ENCODE assay signal across 16 cellular contexts in genomic region chr15:95470997-95471692, GRCh38.
DNase-seq lines count a peak whose midpoint lies in the region; ATAC-seq, FAIRE-seq and TF ChIP-seq lines count a peak whose summit lies in the region.
"Had no signal": no experiment of that assay in that cellular context is flagged by ENCODE, and none has a peak within 500 bp of the region (broad histone marks: within the 10 kb centered on the region; RNA-seq: fewer than 3 reads in every experiment).

No MANE protein-coding gene starts in this region.

- intact Hi-C loops in right lobe of liver (cut with DNase I) (no loop called here), thyroid gland (cut with DNase I) (no loop called here)

- H3K27ac ChIP-seq in SJSA1 (peak overlapping the region; percentile 32), right lobe of liver (peak overlapping the region in 2 of 3 donors; percentile 21 to 37), thyroid gland (peak overlapping the region in 2 of 3 donors; percentile 37 to 52)
- H3K27ac ChIP-seq: BLaER1 treated with 17β-estradiol and CSF1 and Interleukin-3, amounts not matched to agents 10 nM and 100 nM; prostate gland had no signal

- H3K27me3 ChIP-seq in SJSA1 (replicated peaks): no peaks in the 10 kb centered on the region
- H3K27me3 ChIP-seq in right lobe of liver: no peaks in the 10 kb centered on the region
- H3K27me3 ChIP-seq in thyroid gland: no peaks in the 10 kb centered on the region
- H3K27me3 ChIP-seq: transverse colon had no signal

- H3K4me1 ChIP-seq in SJSA1 (replicated peaks) (peaks cover 40% of the 10 kb centered on the region), right lobe of liver (no peaks in the 10 kb centered on the region), thyroid gland (no peaks in the 10 kb centered on the region)
- H3K4me1 ChIP-seq: BLaER1 treated with 17β-estradiol and CSF1 and Interleukin-3, amounts not matched to agents 10 nM and 100 nM; prostate gland; transverse colon had no signal

- TF ChIP-seq POLR2A in right lobe of liver (IDR thresholded peaks at IDR 0.05): no peak
- no peak for TF ChIP-seq POLR2A in thyroid gland (IDR thresholded peaks at IDR 0.05)

- no peak for TF ChIP-seq CTCF in right lobe of liver (IDR thresholded peaks at IDR 0.05)
- no peak for TF ChIP-seq CTCF in thyroid gland (IDR thresholded peaks at IDR 0.05)

- WGBS in right lobe of liver (ENCODE audit: insufficient coverage, low coverage, low lambda C conversion rate, missing lambda C conversion rate): 38% methylated on average over 4 of the region's 4 CpGs
- WGBS in thyroid gland, 2 donors: 37 to 44% methylated on average over 4 of the region's 4 CpGs

- ATAC-seq in right lobe of liver: peak; percentile 36 to 74 (median 54)
- ATAC-seq in GM21529 (IDR thresholded peaks at IDR 0.05; ENCODE audit: unreplicated experiment): no peak
- ATAC-seq in GM18868 (IDR thresholded peaks at IDR 0.05; ENCODE audit: unreplicated experiment): no peak

- H3K36me3 ChIP-seq in SJSA1 (no peaks in the 10 kb centered on the region), right lobe of liver (no peaks in the 10 kb centered on the region), thyroid gland (no peaks in the 10 kb centered on the region)
- H3K36me3 ChIP-seq: BLaER1 treated with 17β-estradiol and CSF1 and Interleukin-3, amounts not matched to agents 10 nM and 100 nM; prostate gland; transverse colon had no signal

- DNase-seq in SJSA1 (ENCODE audit: low read depth in 1 of 2, low spot score in 2 of 2) (peak; percentile 52 to 84), right lobe of liver (no peak), thyroid gland (no peak), T-helper 2 cell (no peak), COLO829 (ENCODE audit: low spot score) (no peak)
- DNase-seq: foreskin fibroblast; NCI-H187; NCI-H510A treated with DMSO at 0.1 percent for 48 hours; stimulated activated CD4-positive, alpha-beta T cell treated with anti-CD3 and anti-CD28 coated beads, Interleukin-1b, Interleukin-23, amount 100 ng/mL, for 48 hours; SW 1271; transverse colon had no signal

- no peak overlapping the region for H3K4me3 ChIP-seq in SJSA1
- H3K4me3 ChIP-seq in right lobe of liver: no peak overlapping the region
- no peak overlapping the region for H3K4me3 ChIP-seq in thyroid gland (replicated peaks in 1 of 3)
- H3K4me3 ChIP-seq: BLaER1 treated with 17β-estradiol and CSF1 and Interleukin-3, amounts not matched to agents 10 nM and 100 nM; prostate gland; transverse colon had no signal

- H3K9me3 ChIP-seq in SJSA1 (replicated peaks) (no peaks in the 10 kb centered on the region), right lobe of liver (no peaks in the 10 kb centered on the region), thyroid gland (no peaks in the 10 kb centered on the region)
- H3K9me3 ChIP-seq: BLaER1 treated with 17β-estradiol and CSF1 and Interleukin-3, amounts not matched to agents 10 nM and 100 nM; prostate gland; transverse colon had no signal

- peak; percentile 60 for FAIRE-seq in endometrium (lab: Jason Lieb, UNC)

Comparison
In these comparisons a context has a peak if more than half of its experiments do, and no peak if none do; other contexts are left out.
1. DNase-seq: peak in SJSA1 (2 of 2); none in right lobe of liver (0 of 3), thyroid gland (0 of 2), T-helper 2 cell (0 of 5) and COLO829 (single experiment).
2. ATAC-seq: peak in right lobe of liver (4 of 4); none in GM21529 (single experiment) and GM18868 (single experiment).
3. Peak in every context shown above with its lines, with median percentiles within 50 percentile points of each other: H3K27ac ChIP-seq.